In genomic region chr2:234472155-234472554, GRCh38 we compare ENCODE assay signal across 35 cellular contexts.
"Had no signal": no experiment of that assay in that cellular context is flagged by ENCODE, and none has a peak within 500 bp of the region (broad histone marks: within the 10 kb centered on the region; RNA-seq: fewer than 3 reads in every experiment).

No MANE protein-coding gene starts in this region.

- H3K27me3 ChIP-seq: ascending aorta, cardiac muscle cell, Peyer's patch had no signal

- H3K9ac ChIP-seq: KMS-11 had no signal

- DNase-seq: activated CD4-positive, alpha-beta T cell treated with anti-CD3 and anti-CD28 coated beads for 1 hour; activated CD4-positive, alpha-beta T cell treated with anti-CD3 and anti-CD28 coated beads for 48 hours; activated CD4-positive, alpha-beta T cell treated with anti-CD3 and anti-CD28 coated beads, Interleukin-2, amount 50 U/mL, for 4 hours; activated CD4-positive, CD25-positive, alpha-beta regulatory T cell; activated CD8-positive, alpha-beta T cell treated with anti-CD3 and anti-CD28 coated beads, Interleukin-2, amount 10 ng/mL, durations not matched to agents 7 days and 5 days; activated gamma-delta T cell; activated naive CD4-positive, alpha-beta T cell treated with Interleukin-2 at 50 U/mL for 16 hours; activated naive CD8-positive, alpha-beta T cell treated with anti-CD3 and anti-CD28 coated beads, Interleukin-2, amount 10 ng/mL, durations not matched to agents 7 days and 5 days; activated T-cell treated with anti-CD3 and anti-CD28 coated beads, Interleukin-2, amount 50 U/mL, for 24 hours; amygdala; MM.1S; MV-4-11; NCI-H1092; NCI-H1436 treated with DMSO at 0.1 percent for 48 hours; NCI-H1694 treated with DMSO at 0.1 percent for 48 hours; NCI-H2081; NCI-H2171; NCI-H446; NCI-H510A treated with DMSO at 0.1 percent for 48 hours; NCI-H526 treated with DMSO at 0.1 percent for 48 hours; NCI-H774; PC-3; Peyer's patch; SIG-M5; SW 1271; T-helper 1 cell; T1000; WERI-Rb-1 had no signal

- H3K4me3 ChIP-seq: ascending aorta, cardiac muscle cell, coronary artery, Peyer's patch had no signal

- H3K36me3 ChIP-seq: ascending aorta, cardiac muscle cell, Peyer's patch, WERI-Rb-1 had no signal

- H3K4me2 ChIP-seq: KMS-11 had no signal

- H3K4me3 Mint-ChIP-seq: activated CD8-positive, alpha-beta T cell treated with anti-CD3 and anti-CD28 coated beads, Interleukin-2, amount 10 ng/mL, durations not matched to agents 7 days and 5 days; activated naive CD4-positive, alpha-beta T cell treated with anti-CD3 and anti-CD28 coated beads, Interleukin-2, amount 50 U/mL, for 24 hours; activated naive CD8-positive, alpha-beta T cell treated with anti-CD3 and anti-CD28 coated beads, Interleukin-2, amount 10 ng/mL, durations not matched to agents 7 days and 5 days; activated T-cell treated with anti-CD3 and anti-CD28 coated beads, Interleukin-2, amount 50 U/mL, for 24 hours had no signal

- H3K4me1 ChIP-seq: ascending aorta, Peyer's patch had no signal

- H3K27ac Mint-ChIP-seq: activated CD8-positive, alpha-beta T cell treated with anti-CD3 and anti-CD28 coated beads, Interleukin-2, amount 10 ng/mL, durations not matched to agents 7 days and 5 days; activated naive CD4-positive, alpha-beta T cell treated with anti-CD3 and anti-CD28 coated beads, Interleukin-2, amount 50 U/mL, for 24 hours; activated naive CD8-positive, alpha-beta T cell treated with anti-CD3 and anti-CD28 coated beads, Interleukin-2, amount 10 ng/mL, durations not matched to agents 7 days and 5 days; activated T-cell treated with anti-CD3 and anti-CD28 coated beads, Interleukin-2, amount 50 U/mL, for 24 hours; activated T-helper 2 cell treated with anti-CD3 and anti-CD28 coated beads, Interferon-gamma antibody, Interleukin-2, Interleukin-4, amounts not matched to agents 10 μg/mL and 5 μg/mL and 100 μg/mL, durations not matched to agents 14 hours and 24 hours and 36 hours had no signal

- H3K27ac ChIP-seq: ascending aorta, cardiac muscle cell, coronary artery, KMS-11, Peyer's patch, RWPE1, WERI-Rb-1 had no signal

- H3K9me3 Mint-ChIP-seq: activated naive CD4-positive, alpha-beta T cell treated with anti-CD3 and anti-CD28 coated beads, Interleukin-2, amount 50 U/mL, for 24 hours had no signal

- H3K27me3 Mint-ChIP-seq: activated naive CD4-positive, alpha-beta T cell treated with anti-CD3 and anti-CD28 coated beads, Interleukin-2, amount 50 U/mL, for 24 hours; activated naive CD8-positive, alpha-beta T cell treated with anti-CD3 and anti-CD28 coated beads, Interleukin-2, amount 10 ng/mL, durations not matched to agents 7 days and 5 days; activated T-cell treated with anti-CD3 and anti-CD28 coated beads, Interleukin-2, amount 50 U/mL, for 24 hours had no signal

- H3K9me3 ChIP-seq: ascending aorta, Peyer's patch had no signal
